18 cellular contexts compared by ENCODE assay signal in the genomic region with DNA sequence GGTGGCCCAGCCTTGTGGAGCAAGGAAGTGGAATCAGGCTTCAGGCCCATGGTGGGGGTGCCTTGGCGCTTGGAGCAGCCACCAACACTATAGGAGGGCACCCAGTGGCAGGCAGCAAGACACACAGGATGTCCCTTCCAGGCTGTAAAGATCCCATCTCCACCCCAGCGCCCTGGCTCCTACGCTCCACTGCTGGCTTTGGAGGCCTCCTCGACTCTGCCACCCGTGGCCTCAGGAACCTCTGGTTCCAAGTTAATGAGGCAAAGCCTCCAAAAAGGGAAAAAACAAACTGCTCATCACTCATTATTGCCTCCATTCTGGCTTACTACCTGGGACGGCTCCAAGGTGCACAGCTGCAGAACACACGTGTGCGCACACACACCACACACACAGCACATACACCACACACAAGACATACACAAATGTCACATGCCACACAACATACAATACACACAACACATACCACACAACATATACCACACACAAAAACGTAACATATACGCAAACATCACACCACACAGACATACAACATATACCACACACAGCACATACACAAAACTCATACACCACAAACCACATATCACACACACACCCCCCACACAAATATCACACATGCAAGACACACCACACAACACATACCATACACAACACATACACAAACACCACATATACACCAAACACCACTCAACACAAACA. TPM values are rescaled to one million over a fixed set of nuclear protein-coding genes. Genes with fewer than 3 reads are reported as not detected.
"Had no signal": no experiment of that assay in that cellular context is flagged by ENCODE, and none has a peak within 500 bp of the region (broad histone marks: within the 10 kb centered on the region; RNA-seq: fewer than 3 reads in every experiment).

No MANE protein-coding gene starts in this region.

- H3K9me3 ChIP-seq: mucosa of descending colon, vagina had no signal

- H3K27ac ChIP-seq: brain microvascular endothelial cell, skin epidermis, vagina had no signal

- H3K4me3 Mint-ChIP-seq: activated CD4-positive, alpha-beta memory T cell treated with anti-CD3 and anti-CD28 coated beads for 36 hours; activated T-cell treated with anti-CD3 and anti-CD28 coated beads, Interleukin-2, amount 50 U/mL, for 4 hours; dendritic cell treated with granulocyte-macrophage colony-stimulating factor and Interleukin-4, amounts not matched to agents 40 ng/mL and 50 ng/mL, for 4 days; effector memory CD8-positive, alpha-beta T cell; natural killer cell treated with Interleukin-12 subunit alpha and Interleukin-12 subunit beta and Interleukin-15 and Interleukin-18, amount 100 ng/mL, for 72 hours; stimulated activated naive CD8-positive, alpha-beta T cell treated with anti-CD3 and anti-CD28 coated beads, Interleukin-15, amount 100 ng/mL, for 72 hours had no signal

- H3K36me3 Mint-ChIP-seq: activated CD4-positive, alpha-beta memory T cell treated with anti-CD3 and anti-CD28 coated beads for 36 hours; activated naive CD4-positive, alpha-beta T cell treated with anti-CD3 and anti-CD28 coated beads, Interleukin-2, amount 50 U/mL, for 72 hours; natural killer cell treated with Interleukin-12 subunit alpha and Interleukin-12 subunit beta and Interleukin-15 and Interleukin-18, amount 100 ng/mL, for 72 hours had no signal

- H3K4me3 ChIP-seq: lung, mucosa of descending colon, skin epidermis, vagina had no signal

- H3K9me3 Mint-ChIP-seq: activated CD4-positive, alpha-beta memory T cell treated with anti-CD3 and anti-CD28 coated beads for 36 hours; activated naive CD4-positive, alpha-beta T cell treated with anti-CD3 and anti-CD28 coated beads, Interleukin-2, amount 50 U/mL, for 72 hours; activated T-cell treated with anti-CD3 and anti-CD28 coated beads, Interleukin-2, amount 50 U/mL, for 4 hours; dendritic cell treated with granulocyte-macrophage colony-stimulating factor and Interleukin-4, amounts not matched to agents 40 ng/mL and 50 ng/mL, for 4 days; effector memory CD8-positive, alpha-beta T cell; natural killer cell treated with Interleukin-12 subunit alpha and Interleukin-12 subunit beta and Interleukin-15 and Interleukin-18, amount 100 ng/mL, for 72 hours; stimulated activated naive CD8-positive, alpha-beta T cell treated with anti-CD3 and anti-CD28 coated beads, Interleukin-15, amount 100 ng/mL, for 72 hours had no signal

- ATAC-seq: activated naive CD4-positive, alpha-beta T cell treated with anti-CD3 and anti-CD28 coated beads, Interleukin-2, amount 50 U/mL, for 72 hours; activated T-cell treated with anti-CD3 and anti-CD28 coated beads, Interleukin-2, amount 50 U/mL, for 4 hours; effector memory CD8-positive, alpha-beta T cell; mucosa of descending colon; natural killer cell treated with Interleukin-12 subunit alpha and Interleukin-12 subunit beta and Interleukin-15 and Interleukin-18, amount 100 ng/mL, for 72 hours; stimulated activated naive CD8-positive, alpha-beta T cell treated with anti-CD3 and anti-CD28 coated beads, Interleukin-15, amount 100 ng/mL, for 72 hours had no signal

- H3K27ac Mint-ChIP-seq: activated CD4-positive, alpha-beta memory T cell treated with anti-CD3 and anti-CD28 coated beads for 36 hours; activated naive CD4-positive, alpha-beta T cell treated with anti-CD3 and anti-CD28 coated beads, Interleukin-2, amount 50 U/mL, for 72 hours; dendritic cell treated with granulocyte-macrophage colony-stimulating factor and Interleukin-4, amounts not matched to agents 40 ng/mL and 50 ng/mL, for 4 days; effector memory CD8-positive, alpha-beta T cell; natural killer cell treated with Interleukin-12 subunit alpha and Interleukin-12 subunit beta and Interleukin-15 and Interleukin-18, amount 100 ng/mL, for 72 hours had no signal

- DNase-seq: activated CD4-positive, alpha-beta memory T cell treated with anti-CD3 and anti-CD28 coated beads for 36 hours; activated CD4-positive, alpha-beta T cell treated with anti-CD3 and anti-CD28 coated beads for 1 hour; activated effector memory CD4-positive, alpha-beta T cell treated with anti-CD3 and anti-CD28 coated beads, Interleukin-2, amount 50 U/mL, for 16 hours; activated T-cell treated with anti-CD3 and anti-CD28 coated beads, Interleukin-2, amount 50 U/mL, for 4 hours; amniotic stem cell; brain microvascular endothelial cell; cerebellar nuclear complex; effector memory CD8-positive, alpha-beta T cell; mucosa of descending colon; stimulated activated CD4-positive, alpha-beta T cell treated with anti-CD3 and anti-CD28 coated beads, Interleukin-4, amount 100 ng/mL, for 4 hours; stimulated activated naive CD8-positive, alpha-beta T cell treated with anti-CD3 and anti-CD28 coated beads, Interleukin-15, amount 100 ng/mL, for 72 hours; T-helper 9 cell had no signal

- H3K27me3 Mint-ChIP-seq: effector memory CD8-positive, alpha-beta T cell had no signal

- H3K27me3 ChIP-seq: brain microvascular endothelial cell, vagina had no signal

- H3K36me3 ChIP-seq: brain microvascular endothelial cell, vagina had no signal

RNA-seq across cellular contexts. Expression of a gene that starts 45.3 kb away (rescaled TPM):
- total RNA-seq: activated naive CD4-positive, alpha-beta T cell treated with anti-CD3 and anti-CD28 coated beads, Interleukin-2, amount 50 U/mL, for 72 hours had no signal
